In the genomic region with DNA sequence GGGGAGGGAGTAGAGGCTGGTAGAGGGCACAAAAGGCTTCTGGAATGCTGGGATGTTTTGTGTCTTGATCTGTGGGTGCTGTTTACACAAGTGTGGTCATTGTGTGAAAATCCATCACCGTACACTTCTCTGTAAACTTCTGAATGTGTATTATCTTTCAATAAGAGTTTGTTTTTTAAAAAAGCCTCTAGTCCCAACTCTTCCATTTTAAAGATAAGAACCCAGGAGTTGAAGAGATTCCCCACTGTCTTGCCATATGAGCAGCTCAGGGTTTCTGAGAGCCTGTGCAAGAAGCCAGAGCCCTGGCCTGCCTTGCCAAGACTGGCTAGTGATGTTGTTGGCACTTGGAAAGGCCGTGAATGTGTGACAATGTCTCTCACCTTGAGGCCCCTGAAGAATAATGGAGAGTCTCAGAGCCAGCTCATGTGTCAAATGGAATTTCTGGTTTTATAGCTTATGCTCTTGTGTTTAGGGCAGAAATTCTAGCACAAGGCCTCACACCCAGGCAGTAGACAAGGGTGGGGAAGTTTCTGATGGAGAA, we compare ENCODE assay signal across 1 cellular context.
TF ChIP-seq lines count a peak whose summit lies in the region.

No MANE protein-coding gene starts in this region.

TF ChIP-seq in K562, 482 proteins besides CTCF, POLR2A, EP300 and RAD21 (continued from another document):
- TF ChIP-seq RBM17 (IDR thresholded peaks at IDR 0.05; ENCODE audit: borderline replicate concordance, low read depth, low read length), result no peak
- no peak for TF ChIP-seq ZNF23 (CRISPR knock-in tag; IDR thresholded peaks at IDR 0.05)
- TF ChIP-seq PTRF (tag; IDR thresholded peaks at IDR 0.05), result no peak
